Comparison of ENCODE assay signal across 30 cellular contexts in the genomic region with DNA sequence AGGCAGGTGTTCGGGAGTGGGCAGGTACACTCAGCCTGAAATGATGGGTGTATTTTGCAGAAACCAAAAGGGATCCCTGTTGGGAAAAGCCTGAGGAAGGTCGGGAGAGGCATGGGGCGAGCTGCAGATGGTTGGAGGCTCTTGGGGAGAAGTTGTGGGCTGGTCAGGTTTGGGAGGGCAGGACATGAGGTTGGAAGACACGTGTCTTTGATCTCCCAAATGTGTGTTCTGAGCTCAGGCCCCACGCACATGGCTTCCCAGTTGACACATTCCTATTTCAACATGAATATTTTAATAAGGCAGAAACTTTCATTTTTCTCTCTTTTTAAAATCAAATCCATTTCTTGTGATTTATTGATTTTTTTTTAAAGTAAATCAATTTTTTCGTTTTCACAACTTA.
"Had no signal": no experiment of that assay in that cellular context is flagged by ENCODE, and none has a peak within 500 bp of the region (broad histone marks: within the 10 kb centered on the region; RNA-seq: fewer than 3 reads in every experiment).

No MANE protein-coding gene starts in this region.

- ATAC-seq: naive thymus-derived CD8-positive, alpha-beta T cell; psoas muscle; right cardiac atrium; sciatic nerve; stimulated activated naive B cell treated with anti-CD40 and anti-IgM and Interleukin-4, amounts not matched to agents 10 μg/mL and 1 μg/mL and 100 μg/mL, for 72 hours had no signal

- H3K9ac ChIP-seq: neural progenitor cell, parathyroid adenoma had no signal

- H3K4me1 Mint-ChIP-seq: naive thymus-derived CD8-positive, alpha-beta T cell; stimulated activated naive B cell treated with anti-CD40 and anti-IgM and Interleukin-4, amounts not matched to agents 10 μg/mL and 1 μg/mL and 100 μg/mL, for 72 hours had no signal

- H3K27me3 ChIP-seq: neural progenitor cell, ovary, thyroid gland, tibial nerve, upper lobe of left lung, vagina had no signal

- H3K27ac ChIP-seq: neural progenitor cell, ovary, parathyroid adenoma, psoas muscle, skin epidermis, spleen, stomach, thoracic aorta, thyroid gland, tibial nerve, upper lobe of left lung, vagina had no signal

- H3K4me3 Mint-ChIP-seq: naive thymus-derived CD8-positive, alpha-beta T cell; natural killer cell treated with Interleukin-12 subunit alpha and Interleukin-12 subunit beta and Interleukin-15 and Interleukin-18, amount 100 ng/mL, for 72 hours; neural progenitor cell; stimulated activated naive B cell treated with anti-CD40 and anti-IgM and Interleukin-4, amounts not matched to agents 10 μg/mL and 1 μg/mL and 100 μg/mL, for 72 hours; stimulated activated naive CD8-positive, alpha-beta T cell treated with anti-CD3 and anti-CD28 coated beads, Interleukin-15, Interleukin-2, amounts not matched to agents 100 ng/mL and 50 ng/mL, for 24 hours had no signal

- H3K9me3 ChIP-seq: ovary, psoas muscle, spleen, thoracic aorta, thyroid gland, tibial nerve, upper lobe of left lung, vagina had no signal

- H3K9me3 Mint-ChIP-seq: natural killer cell treated with Interleukin-12 subunit alpha and Interleukin-12 subunit beta and Interleukin-15 and Interleukin-18, amount 100 ng/mL, for 72 hours; stimulated activated naive B cell treated with anti-CD40 and anti-IgM and Interleukin-4, amounts not matched to agents 10 μg/mL and 1 μg/mL and 100 μg/mL, for 72 hours; stimulated activated naive CD8-positive, alpha-beta T cell treated with anti-CD3 and anti-CD28 coated beads, Interleukin-15, Interleukin-2, amounts not matched to agents 100 ng/mL and 50 ng/mL, for 24 hours had no signal

- H3K27ac Mint-ChIP-seq: natural killer cell treated with Interleukin-12 subunit alpha and Interleukin-12 subunit beta and Interleukin-15 and Interleukin-18, amount 100 ng/mL, for 72 hours; neural progenitor cell; progenitor cell of endocrine pancreas; stimulated activated naive B cell treated with anti-CD40 and anti-IgM and Interleukin-4, amounts not matched to agents 10 μg/mL and 1 μg/mL and 100 μg/mL, for 72 hours; stimulated activated naive CD8-positive, alpha-beta T cell treated with anti-CD3 and anti-CD28 coated beads, Interleukin-15, Interleukin-2, amounts not matched to agents 100 ng/mL and 50 ng/mL, for 24 hours had no signal

- DNase-seq: naive B cell; naive thymus-derived CD8-positive, alpha-beta T cell; occipital lobe; ovary; posterior cingulate gyrus; psoas muscle; right cardiac atrium; spleen; stimulated activated CD4-positive, alpha-beta T cell treated with anti-CD3 and anti-CD28 coated beads, Interleukin-12 subunit alpha, Interleukin-12 subunit beta, amount 100 ng/mL, for 4 hours; stimulated activated CD4-positive, alpha-beta T cell treated with anti-CD3 and anti-CD28 coated beads, Interleukin-1b, Interleukin-23, amount 100 ng/mL, for 48 hours; stimulated activated CD4-positive, alpha-beta T cell treated with anti-CD3 and anti-CD28 coated beads, Interleukin-4, amount 100 ng/mL, for 1 hour; stimulated activated CD4-positive, alpha-beta T cell treated with anti-CD3 and anti-CD28 coated beads, Interleukin-4, amount 100 ng/mL, for 4 hours; stimulated activated CD8-positive, alpha-beta memory T cell treated with anti-CD3 and anti-CD28 coated beads, Interleukin-4, amount 100 ng/mL, for 48 hours; stimulated activated naive B cell treated with anti-CD40 and anti-IgM and Interleukin-4, amounts not matched to agents 10 μg/mL and 1 μg/mL and 100 μg/mL, for 72 hours; stimulated activated naive CD4-positive, alpha-beta T cell treated with Interleukin-2 at 50 U/mL for 16 hours; stomach; thyroid gland; trophoblast cell; upper lobe of left lung had no signal

- H3K4me2 ChIP-seq: neural progenitor cell, smooth muscle cell had no signal

- H3K4me3 ChIP-seq: neural progenitor cell, ovary, psoas muscle, skin epidermis, smooth muscle cell, spleen, stomach, thoracic aorta, thyroid gland, tibial nerve, upper lobe of left lung, vagina had no signal

- H3K4me1 ChIP-seq: neural progenitor cell, parathyroid adenoma, psoas muscle, spleen, stomach, thyroid gland, tibial nerve, upper lobe of left lung, vagina had no signal

- H3K36me3 ChIP-seq: neural progenitor cell, ovary, spleen, stomach, thoracic aorta, thyroid gland, tibial nerve, upper lobe of left lung, vagina had no signal

- H3K36me3 Mint-ChIP-seq: naive thymus-derived CD8-positive, alpha-beta T cell; natural killer cell treated with Interleukin-12 subunit alpha and Interleukin-12 subunit beta and Interleukin-15 and Interleukin-18, amount 100 ng/mL, for 72 hours; neural progenitor cell; stimulated activated naive B cell treated with anti-CD40 and anti-IgM and Interleukin-4, amounts not matched to agents 10 μg/mL and 1 μg/mL and 100 μg/mL, for 72 hours had no signal

- H3K79me2 ChIP-seq: parathyroid adenoma had no signal

- H2AFZ ChIP-seq: neural progenitor cell, parathyroid adenoma had no signal
